7 cellular contexts compared by ENCODE assay signal in genomic region chr19:32997061-32997464, GRCh38. TPM values are rescaled to one million over a fixed set of nuclear protein-coding genes. Genes with fewer than 3 reads are reported as not detected.
DNase-seq lines count a peak whose midpoint lies in the region; ATAC-seq and TF ChIP-seq lines count a peak whose summit lies in the region.
"Not testable (repeated sequence)": the region's sequence is repeated elsewhere in the genome, so short reads cannot be mapped to it uniquely, and the experiment has no call there.

No MANE protein-coding gene starts in this region.

- in situ Hi-C loops in Panc1 (cut with HindIII; ENCODE audit: low pct_unique_long_range_greater_than_20kb, low sequenced_read_pairs), result not testable (repeated sequence)

- H3K4me1 ChIP-seq in Panc1 (ENCODE audit: control insufficient read depth, insufficient read depth, low read length), result not testable (repeated sequence)

- intact Hi-C loops in Panc1 (cut with micrococcal nuclease; ENCODE audit: unreplicated experiment), result not testable (repeated sequence)

- not testable (repeated sequence) for BruUV-seq in Panc1 (replicated peaks; lab: Mats Ljungman, UMichigan)

- not testable (repeated sequence) for H3K36me3 Mint-ChIP-seq in activated naive CD8-positive, alpha-beta T cell treated with anti-CD3 and anti-CD28 coated beads, Interleukin-2, amount 10 ng/mL, durations not matched to agents 7 days and 5 days; nephron progenitor cell (ENCODE audit: low read depth)

- H3K4me3 Mint-ChIP-seq in activated naive CD8-positive, alpha-beta T cell treated with anti-CD3 and anti-CD28 coated beads, Interleukin-2, amount 10 ng/mL, durations not matched to agents 7 days and 5 days; nephron progenitor cell: not testable (repeated sequence)

- not testable (repeated sequence) for H3K27ac ChIP-seq in Panc1 (ENCODE audit: low read length)

- H3K27me3 Mint-ChIP-seq in activated naive CD8-positive, alpha-beta T cell treated with anti-CD3 and anti-CD28 coated beads, Interleukin-2, amount 10 ng/mL, durations not matched to agents 7 days and 5 days; nephron progenitor cell (ENCODE audit: low read depth, poor library complexity): not testable (repeated sequence)

- peak overlapping the region; percentile 28 for H3K27ac Mint-ChIP-seq in activated naive CD8-positive, alpha-beta T cell treated with anti-CD3 and anti-CD28 coated beads, Interleukin-2, amount 10 ng/mL, durations not matched to agents 7 days and 5 days
- H3K27ac Mint-ChIP-seq in nephron progenitor cell, result peak overlapping the region; percentile 5

- CTCF ChIA-PET in Panc1 (lab: Charles Lee), result not testable (repeated sequence)

- H3K36me3 ChIP-seq in Panc1 (ENCODE audit: control insufficient read depth, insufficient read depth, low read length), result peaks cover 33% of the 10 kb centered on the region

- not testable (repeated sequence) for H3K9me3 Mint-ChIP-seq in activated naive CD8-positive, alpha-beta T cell treated with anti-CD3 and anti-CD28 coated beads, Interleukin-2, amount 10 ng/mL, durations not matched to agents 7 days and 5 days; nephron progenitor cell

- not testable (repeated sequence) for H3K27me3 ChIP-seq in Panc1 (ENCODE audit: control insufficient read depth, insufficient read depth, low read length)

- ATAC-seq in Panc1, result peak; percentile 9; the same call in 1 of the 2 replicates
- not testable (repeated sequence) for ATAC-seq in activated naive CD8-positive, alpha-beta T cell treated with anti-CD3 and anti-CD28 coated beads, Interleukin-2, amount 10 ng/mL, durations not matched to agents 7 days and 5 days (ENCODE audit: low read depth)

- POLR2A ChIA-PET in Panc1 (lab: Charles Lee); activated naive CD8-positive, alpha-beta T cell treated with anti-CD3 and anti-CD28 coated beads, Interleukin-2, amount 10 ng/mL, durations not matched to agents 7 days and 5 days (lab: Charles Lee): not testable (repeated sequence)

- H3K4me1 Mint-ChIP-seq in activated naive CD8-positive, alpha-beta T cell treated with anti-CD3 and anti-CD28 coated beads, Interleukin-2, amount 10 ng/mL, durations not matched to agents 7 days and 5 days, result peaks cover 14% of the 10 kb centered on the region
- H3K4me1 Mint-ChIP-seq in nephron progenitor cell, result not testable (repeated sequence)

- TF ChIP-seq CTCF in LNCaP clone FGC (IDR thresholded peaks at IDR 0.05; ENCODE audit: control insufficient read depth, extremely low read depth, insufficient read depth); Panc1 (IDR thresholded peaks at IDR 0.05); epithelial cell of esophagus (IDR thresholded peaks at IDR 0.05; ENCODE audit: insufficient read depth, low read depth, low read length, missing control alignments); nephron progenitor cell (IDR thresholded peaks at IDR 0.05): not testable (repeated sequence)

- DNase-seq in DMS53 treated with DMSO at 0.1 percent for 48 hours (lab: John Stamatoyannopoulos, UW; ENCODE audit: unreplicated experiment), result peak; percentile 77
- peak; percentile 54 for DNase-seq in LNCaP clone FGC (ENCODE audit: low read depth)
- DNase-seq in Panc1 (ENCODE audit: low read depth, low spot score); activated naive CD8-positive, alpha-beta T cell treated with anti-CD3 and anti-CD28 coated beads, Interleukin-2, amount 10 ng/mL, durations not matched to agents 7 days and 5 days; nephron progenitor cell: not testable (repeated sequence)
- peak; percentile 51 for DNase-seq in epithelial cell of esophagus (ENCODE audit: low read depth)
- peak; percentile 4 for DNase-seq in iris pigment epithelial cell (ENCODE audit: low read depth)

- not testable (repeated sequence) for H3K9me3 ChIP-seq in Panc1 (ENCODE audit: control insufficient read depth, insufficient read depth, low read depth, low read length)

- H3K4me3 ChIP-seq in LNCaP clone FGC (ENCODE audit: low read depth, low read length); Panc1 (ENCODE audit: low read depth in 2 of 2, low read length in 2 of 2); epithelial cell of esophagus (ENCODE audit: low read length): not testable (repeated sequence)

RNA-seq across cellular contexts. Expression of gene FAAP24, which starts 25.0 kb away (rescaled TPM):
- total RNA-seq in Panc1 (2021; ENCODE audit: unreplicated experiment), result 16.0 TPM
- polyA plus RNA-seq in Panc1 (2012; ENCODE audit: insufficient read length), result 10.7 TPM
- total RNA-seq in activated naive CD8-positive, alpha-beta T cell treated with anti-CD3 and anti-CD28 coated beads, Interleukin-2, amount 10 ng/mL, durations not matched to agents 7 days and 5 days, result 1 to 10 TPM; 6.3 to 7.0 TPM

RNA-seq across cellular contexts. Expression of gene CEP89, which starts 25.3 kb away (rescaled TPM):
- 39.9 TPM for total RNA-seq in Panc1 (2021; ENCODE audit: unreplicated experiment)
- polyA plus RNA-seq in Panc1 (2012; ENCODE audit: insufficient read length), result 31.0 TPM
- 10 to 100 TPM; 21.0 to 27.2 TPM for total RNA-seq in activated naive CD8-positive, alpha-beta T cell treated with anti-CD3 and anti-CD28 coated beads, Interleukin-2, amount 10 ng/mL, durations not matched to agents 7 days and 5 days
